In the genomic region with DNA sequence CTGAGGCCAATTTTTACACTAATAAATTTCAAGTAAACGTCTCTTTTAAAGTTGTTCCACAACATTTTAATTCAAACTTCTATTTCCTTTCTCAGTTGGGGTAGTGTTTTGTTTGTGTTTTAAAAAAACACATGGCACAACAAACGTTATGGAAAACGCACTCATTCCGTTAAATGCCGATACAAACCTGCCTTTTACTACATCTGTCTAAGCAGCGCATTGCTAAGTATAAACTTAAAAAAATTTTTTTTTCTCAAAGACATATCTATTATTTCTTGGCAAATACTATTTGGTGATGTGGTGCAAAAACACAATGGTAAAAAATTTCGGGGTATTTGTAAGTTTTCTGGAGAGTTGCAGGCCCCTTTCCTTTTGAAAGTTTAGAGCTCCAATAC, we compare ENCODE assay signal across 9 cellular contexts. TPM values are rescaled to one million over a fixed set of nuclear protein-coding genes. Genes with fewer than 3 reads are reported as not detected.
DNase-seq lines count a peak whose midpoint lies in the region; ATAC-seq and TF ChIP-seq lines count a peak whose summit lies in the region.
"Had no signal": no experiment of that assay in that cellular context is flagged by ENCODE, and none has a peak within 500 bp of the region (broad histone marks: within the 10 kb centered on the region; RNA-seq: fewer than 3 reads in every experiment).

No MANE protein-coding gene starts in this region.

- H3K9me2 ChIP-seq in HCT116 (ENCODE audit: insufficient read depth): no peaks in the 10 kb centered on the region

- H3K4me1 Mint-ChIP-seq in activated T-helper 2 cell treated with anti-CD3 and anti-CD28 coated beads, Interferon-gamma antibody, Interleukin-2, Interleukin-4, amounts not matched to agents 10 μg/mL and 5 μg/mL and 100 μg/mL, durations not matched to agents 14 hours and 24 hours and 36 hours (ENCODE audit: low read depth): peaks cover 42% of the 10 kb centered on the region

- no peak overlapping the region for H3K4me2 ChIP-seq in HCT116 (ENCODE audit: low read length)

- H3K4me3 Mint-ChIP-seq in activated T-helper 2 cell treated with anti-CD3 and anti-CD28 coated beads, Interferon-gamma antibody, Interleukin-2, Interleukin-4, amounts not matched to agents 10 μg/mL and 5 μg/mL and 100 μg/mL, durations not matched to agents 14 hours and 24 hours and 36 hours (ENCODE audit: low read depth): no peak overlapping the region

- H4K20me1 ChIP-seq in HCT116 (ENCODE audit: insufficient read depth): no peaks in the 10 kb centered on the region

- intact Hi-C loops in HCT116 (cut with micrococcal nuclease): no loop called here
- intact Hi-C loops in activated T-helper 2 cell treated with anti-CD3 and anti-CD28 coated beads, Interferon-gamma antibody, Interleukin-2, Interleukin-4, amounts not matched to agents 10 μg/mL and 5 μg/mL and 100 μg/mL, durations not matched to agents 14 hours and 24 hours and 36 hours (cut with micrococcal nuclease): no loop called here
- intact Hi-C loops in left colon (cut with DNase I, micrococcal nuclease): no loop called here

- BruUV-seq in HCT116 (replicated peaks; lab: Mats Ljungman, UMichigan): no TSS peak

- H3K9me3 ChIP-seq in HCT116 (ENCODE audit: control insufficient read depth in 1 of 2, insufficient read depth in 1 of 2, low read depth in 1 of 2, low read length in 2 of 2): no peaks in the 10 kb centered on the region
- no peaks in the 10 kb centered on the region for H3K9me3 ChIP-seq in iPS-20b (ENCODE audit: insufficient read depth, low read depth, low read length)
- H3K9me3 ChIP-seq in stomach smooth muscle (ENCODE audit: control insufficient read depth in 2 of 2, low read length in 2 of 2): no peaks in the 10 kb centered on the region

- TF ChIP-seq CTCF in HCT116 (IDR thresholded peaks at IDR 0.05 in 2 of 3, conservative IDR thresholded peaks at IDR 0.05 in 1 of 3; ENCODE audit: borderline replicate concordance in 1 of 3, insufficient read depth in 1 of 3, low read depth in 2 of 3, low read length in 2 of 3) (no peak), astrocyte of the cerebellum (IDR thresholded peaks at IDR 0.05; ENCODE audit: low read depth, low read length, missing control alignments) (no peak)

- CTCF ChIA-PET in HCT116 (lab: Charles Lee): no interaction called here

- RAD21 ChIA-PET in HCT116 (lab: Charles Lee; ENCODE audit: low non-redundant PET in 1 of 2, low total read pairs in 2 of 2, uncharacterized antibody in 2 of 2, unreplicated experiment in 2 of 2): interaction anchor here in 1 of 2 experiments (0.7 kb wide), 1 partner anchor 18 kb away, joined by 3 read pairs; no protein-coding TSS in a partner anchor

- no peak overlapping the region for H3K4me3 ChIP-seq in HCT116 (replicated peaks in 1 of 2; ENCODE audit: low read depth in 1 of 2, low read length in 2 of 2)
- peak overlapping the region; percentile 51 for H3K4me3 ChIP-seq in astrocyte of the cerebellum (ENCODE audit: low read depth, low read length)
- peak overlapping the region; percentile 95 for H3K4me3 ChIP-seq in iPS-20b (ENCODE audit: low read length)
- peak overlapping the region in 1 of 2 donors; percentile 80 for H3K4me3 ChIP-seq in stomach smooth muscle (ENCODE audit: low read length in 2 of 2)

- no peaks in the 10 kb centered on the region for H3K79me2 ChIP-seq in HCT116 (ENCODE audit: insufficient read depth, low read length)

- H3K27me3 Mint-ChIP-seq in activated T-helper 2 cell treated with anti-CD3 and anti-CD28 coated beads, Interferon-gamma antibody, Interleukin-2, Interleukin-4, amounts not matched to agents 10 μg/mL and 5 μg/mL and 100 μg/mL, durations not matched to agents 14 hours and 24 hours and 36 hours (ENCODE audit: low read depth): peaks cover 51% of the 10 kb centered on the region

- no peaks in the 10 kb centered on the region for H3K27me3 ChIP-seq in HCT116 (ENCODE audit: insufficient read depth, low read length)
- H3K27me3 ChIP-seq in iPS-20b (ENCODE audit: insufficient read depth, low read length): peaks cover 18% of the 10 kb centered on the region; the same call in 1 of the 2 replicates
- peaks cover 0 to 4% of the 10 kb centered on the region in 2 donors for H3K27me3 ChIP-seq in stomach smooth muscle (ENCODE audit: control insufficient read depth in 1 of 2, insufficient read depth in 2 of 2, low read length in 2 of 2)

- DNase-seq in HCT116 (ENCODE audit: low read depth, low spot score): no peak
- DNase-seq in astrocyte of the cerebellum (ENCODE audit: low read depth): no peak
- no peak for DNase-seq in activated T-helper 2 cell treated with anti-CD3 and anti-CD28 coated beads, Interferon-gamma antibody, Interleukin-2, Interleukin-4, amounts not matched to agents 10 μg/mL and 5 μg/mL and 100 μg/mL, durations not matched to agents 14 hours and 24 hours and 36 hours (ENCODE audit: low spot score)
- no peak for DNase-seq in left colon
- no peak for DNase-seq in activated gamma-delta T cell treated with Interleukin-2 at 50 U/mL for 16 hours
- DNase-seq: RPMI8226 had no signal

- H3K27ac ChIP-seq in HCT116 (ENCODE audit: low read depth, low read length) (no peak overlapping the region), iPS-20b (ENCODE audit: low read length) (no peak overlapping the region), stomach smooth muscle (ENCODE audit: low read length) (peak overlapping the region; percentile 97)

- POLR2A ChIA-PET in HCT116 (lab: Charles Lee): interaction anchor here (0.7 kb wide), 1 partner anchor 429 kb away, joined by 3 read pairs; no protein-coding TSS in a partner anchor

- in situ Hi-C loops in astrocyte of the cerebellum (cut with HindIII; ENCODE audit: low sequenced_read_pairs): loop anchor here (25.0 kb wide), 2 partner anchors 237 to 437 kb away; no protein-coding TSS in a partner anchor

- no peak for TF ChIP-seq RAD21 in HCT116 (IDR thresholded peaks at IDR 0.05; ENCODE audit: low read depth)

- H3K36me3 ChIP-seq in HCT116 (ENCODE audit: control insufficient read depth in 1 of 2, insufficient read depth in 2 of 2, low read length in 2 of 2) (no peaks in the 10 kb centered on the region), iPS-20b (ENCODE audit: insufficient read depth, low read depth, low read length) (no peaks in the 10 kb centered on the region), stomach smooth muscle (ENCODE audit: control insufficient read depth in 2 of 2, insufficient read depth in 2 of 2, low read length in 2 of 2) (no peaks in the 10 kb centered on the region)

- peaks cover 8 to 47% of the 10 kb centered on the region in 2 experiments for H3K4me1 ChIP-seq in HCT116 (ENCODE audit: control insufficient read depth in 1 of 2, insufficient read depth in 2 of 2, low read length in 2 of 2)
- peaks cover 53% of the 10 kb centered on the region for H3K4me1 ChIP-seq in iPS-20b (ENCODE audit: insufficient read depth, low read length)
- H3K4me1 ChIP-seq in stomach smooth muscle (ENCODE audit: control insufficient read depth, insufficient read depth, low read length): peaks cover 24% of the 10 kb centered on the region

- no peaks in the 10 kb centered on the region for H3K36me3 Mint-ChIP-seq in activated T-helper 2 cell treated with anti-CD3 and anti-CD28 coated beads, Interferon-gamma antibody, Interleukin-2, Interleukin-4, amounts not matched to agents 10 μg/mL and 5 μg/mL and 100 μg/mL, durations not matched to agents 14 hours and 24 hours and 36 hours (ENCODE audit: low read depth)

- H3K9me3 Mint-ChIP-seq in activated T-helper 2 cell treated with anti-CD3 and anti-CD28 coated beads, Interferon-gamma antibody, Interleukin-2, Interleukin-4, amounts not matched to agents 10 μg/mL and 5 μg/mL and 100 μg/mL, durations not matched to agents 14 hours and 24 hours and 36 hours: no peaks in the 10 kb centered on the region

- no peak overlapping the region for H3K27ac Mint-ChIP-seq in activated T-helper 2 cell treated with anti-CD3 and anti-CD28 coated beads, Interferon-gamma antibody, Interleukin-2, Interleukin-4, amounts not matched to agents 10 μg/mL and 5 μg/mL and 100 μg/mL, durations not matched to agents 14 hours and 24 hours and 36 hours

- H3K9ac ChIP-seq in HCT116 (ENCODE audit: low read length) (no peak overlapping the region), iPS-20b (ENCODE audit: low read depth, low read length) (peak overlapping the region; percentile 98), stomach smooth muscle (ENCODE audit: low read length in 2 of 2) (no peak overlapping the region)

- ATAC-seq in HCT116 (no peak), left colon (no peak)

- peak overlapping the region; percentile 51 for H2AFZ ChIP-seq in HCT116 (ENCODE audit: low read depth, low read length, poor library complexity, severe bottlenecking)

- TF ChIP-seq POLR2A in HCT116 (IDR thresholded peaks at IDR 0.05; ENCODE audit: borderline replicate concordance, extremely low read depth, insufficient read depth, insufficient read length): no peak

TF ChIP-seq in HCT116, 20 proteins besides CTCF, POLR2A, EP300 and RAD21:
- TF ChIP-seq YY1 (IDR thresholded peaks at IDR 0.05; ENCODE audit: extremely low read depth, insufficient replicate concordance, low read depth, low read length) (no peak), EGR1 (IDR thresholded peaks at IDR 0.05; ENCODE audit: low read depth) (no peak), SRF (IDR thresholded peaks at IDR 0.05; ENCODE audit: low read depth) (no peak)
- TF ChIP-seq, protein P1, sequence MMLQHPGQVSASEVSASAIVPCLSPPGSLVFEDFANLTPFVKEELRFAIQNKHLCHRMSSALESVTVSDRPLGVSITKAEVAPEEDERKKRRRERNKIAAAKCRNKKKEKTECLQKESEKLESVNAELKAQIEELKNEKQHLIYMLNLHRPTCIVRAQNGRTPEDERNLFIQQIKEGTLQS (IDR thresholded peaks at IDR 0.05): no peak

RNA-seq across cellular contexts. Expression of gene SKIDA1, which starts 1.4 kb away (rescaled TPM):
- total RNA-seq in HCT116 (2021; ENCODE audit: unreplicated experiment) (0.34 TPM), left colon (under 1 TPM in 1 of 2 donors, not detected in 1; 0.95 TPM)
- 0.12 and 0.20 TPM in 2 replicates for polyA plus RNA-seq in HCT116 (2012)
- total RNA-seq in activated T-helper 2 cell treated with anti-CD3 and anti-CD28 coated beads, Interferon-gamma antibody, Interleukin-2, Interleukin-4, amounts not matched to agents 10 μg/mL and 5 μg/mL and 100 μg/mL, durations not matched to agents 14 hours and 24 hours and 36 hours: 0.11 TPM in 2 replicates
- total RNA-seq: mononuclear cell had no signal

RNA-seq across cellular contexts. Expression of gene MLLT10, which starts 9.9 kb away (rescaled TPM):
- total RNA-seq in HCT116 (2021; ENCODE audit: unreplicated experiment) (45.2 TPM), left colon (10 to 100 TPM; 23.8 to 31.5 TPM)
- 17.3 and 25.3 TPM in 2 replicates for polyA plus RNA-seq in HCT116 (2012)
- 45.4 and 47.4 TPM in 2 replicates for total RNA-seq in activated T-helper 2 cell treated with anti-CD3 and anti-CD28 coated beads, Interferon-gamma antibody, Interleukin-2, Interleukin-4, amounts not matched to agents 10 μg/mL and 5 μg/mL and 100 μg/mL, durations not matched to agents 14 hours and 24 hours and 36 hours

Comparison
In these comparisons a context has a peak if more than half of its experiments do, and no peak if none do; other contexts are left out.
1. H3K4me3 ChIP-seq: peak in astrocyte of the cerebellum (single experiment) and iPS-20b (single experiment); none in HCT116 (0 of 2).